9 cellular contexts compared by ENCODE assay signal in the genomic region with DNA sequence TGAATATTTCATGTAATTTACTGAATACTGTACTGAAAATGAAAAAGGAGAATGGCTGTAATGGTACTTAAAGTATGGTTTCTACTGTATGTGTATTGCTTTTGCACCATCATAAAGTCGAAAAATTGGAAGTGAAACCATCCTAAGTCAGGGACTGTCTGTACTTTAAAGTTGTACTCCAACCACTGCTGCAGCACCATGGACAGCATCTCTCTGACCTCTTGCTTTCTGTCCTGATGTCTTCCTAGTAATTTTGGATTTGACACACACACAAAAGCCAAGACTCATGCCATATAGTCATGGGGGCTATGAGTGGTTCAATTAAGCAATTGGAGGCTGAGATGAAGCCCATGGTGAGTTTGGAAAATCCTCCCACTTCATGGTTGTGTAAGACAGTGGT.
DNase-seq lines count a peak whose midpoint lies in the region; ATAC-seq, FAIRE-seq and TF ChIP-seq lines count a peak whose summit lies in the region.
"Had no signal": no experiment of that assay in that cellular context is flagged by ENCODE, and none has a peak within 500 bp of the region (broad histone marks: within the 10 kb centered on the region; RNA-seq: fewer than 3 reads in every experiment).

No MANE protein-coding gene starts in this region.

- no peaks in the 10 kb centered on the region for H3K36me3 Mint-ChIP-seq in activated naive CD4-positive, alpha-beta T cell treated with anti-CD3 and anti-CD28 coated beads for 36 hours (ENCODE audit: low read depth)

- peaks cover under 1% of the 10 kb centered on the region for H3K27me3 Mint-ChIP-seq in activated naive CD4-positive, alpha-beta T cell treated with anti-CD3 and anti-CD28 coated beads for 36 hours (ENCODE audit: low read depth)
- H3K27me3 Mint-ChIP-seq: B cell had no signal

- H3K9me3 Mint-ChIP-seq in activated naive CD4-positive, alpha-beta T cell treated with anti-CD3 and anti-CD28 coated beads for 36 hours, result no peaks in the 10 kb centered on the region

- H3K9me3 ChIP-seq in small intestine (ENCODE audit: control insufficient read depth, low read depth), result no peaks in the 10 kb centered on the region

- no peak for TF ChIP-seq CTCF in epithelial cell of esophagus (IDR thresholded peaks at IDR 0.05; ENCODE audit: insufficient read depth, low read depth, low read length, missing control alignments)

- DNase-seq in activated naive CD4-positive, alpha-beta T cell treated with anti-CD3 and anti-CD28 coated beads for 36 hours, result peak; percentile 46
- no peak for DNase-seq in activated naive CD4-positive, alpha-beta T cell treated with Interleukin-2 at 50 U/mL for 16 hours
- DNase-seq in NOMO-1 (lab: John Stamatoyannopoulos, UW; ENCODE audit: unreplicated experiment in 2 of 2) (peak; percentile 12 to 82), epithelial cell of esophagus (ENCODE audit: low read depth) (peak; percentile 51), small intestine (peak; percentile 2), retina (no peak), amygdala (lab: John Stamatoyannopoulos, UW) (no peak)

- intact Hi-C loops in activated naive CD4-positive, alpha-beta T cell treated with anti-CD3 and anti-CD28 coated beads for 36 hours (cut with micrococcal nuclease), result no loop called here

- no peaks in the 10 kb centered on the region for H3K4me1 ChIP-seq in small intestine (ENCODE audit: control insufficient read depth in 2 of 2, insufficient read depth in 1 of 2, low read depth in 1 of 2, low read length in 1 of 2)

- H3K4me1 Mint-ChIP-seq in activated naive CD4-positive, alpha-beta T cell treated with anti-CD3 and anti-CD28 coated beads for 36 hours (ENCODE audit: low read depth), result no peaks in the 10 kb centered on the region
- H3K4me1 Mint-ChIP-seq: B cell had no signal

- WGBS in small intestine, 3 donors, result 19 to 51% (median 21%) methylated on average over 1 of the region's 1 CpG

- H3K27me3 ChIP-seq in small intestine (ENCODE audit: control insufficient read depth in 2 of 2, insufficient read depth in 2 of 2, low read length in 2 of 2), result peaks cover 0 to 2% of the 10 kb centered on the region in 2 donors

- H3K27ac ChIP-seq in small intestine (ENCODE audit: low read depth in 1 of 2, low read length in 1 of 2), result no peak overlapping the region

- no peak for ATAC-seq in HG02588 (IDR thresholded peaks at IDR 0.05; ENCODE audit: unreplicated experiment)

- H3K27ac Mint-ChIP-seq in activated naive CD4-positive, alpha-beta T cell treated with anti-CD3 and anti-CD28 coated beads for 36 hours, result no peak overlapping the region
- H3K27ac Mint-ChIP-seq: B cell had no signal

- CTCF ChIA-PET in activated naive CD4-positive, alpha-beta T cell treated with anti-CD3 and anti-CD28 coated beads for 36 hours (lab: Charles Lee), result interaction anchor here (0.6 kb wide), 1 partner anchor 200 kb away, joined by 3 read pairs; no protein-coding TSS in a partner anchor

- FAIRE-seq in small intestine (lab: Jason Lieb, UNC), result no peak

- no peaks in the 10 kb centered on the region for H3K36me3 ChIP-seq in small intestine (ENCODE audit: control insufficient read depth in 2 of 2, insufficient read depth in 2 of 2, low read length in 2 of 2)

- no peak overlapping the region for H3K4me3 Mint-ChIP-seq in activated naive CD4-positive, alpha-beta T cell treated with anti-CD3 and anti-CD28 coated beads for 36 hours
- H3K4me3 Mint-ChIP-seq: B cell had no signal

- no peak overlapping the region for H3K4me3 ChIP-seq in epithelial cell of esophagus (ENCODE audit: low read length)
- H3K4me3 ChIP-seq in small intestine (ENCODE audit: low read depth in 1 of 2, low read length in 2 of 2), result no peak overlapping the region

Comparison
In these comparisons a context has a peak if more than half of its experiments do, and no peak if none do; other contexts are left out.
1. DNase-seq: peak in activated naive CD4-positive, alpha-beta T cell treated with anti-CD3 and anti-CD28 coated beads for 36 hours (single experiment), NOMO-1 (2 of 2), epithelial cell of esophagus (single experiment) and small intestine (single experiment); none in activated naive CD4-positive, alpha-beta T cell treated with Interleukin-2 at 50 U/mL for 16 hours (single experiment), retina (single experiment) and amygdala (0 of 56).